Comparison of ENCODE assay signal across 31 cellular contexts in genomic region chr16:78567713-78568112, GRCh38.
"Had no signal": no experiment of that assay in that cellular context is flagged by ENCODE, and none has a peak within 500 bp of the region (broad histone marks: within the 10 kb centered on the region; RNA-seq: fewer than 3 reads in every experiment).

No MANE protein-coding gene starts in this region.

- ATAC-seq: activated CD4-positive, alpha-beta T cell treated with anti-CD3 and anti-CD28 coated beads for 36 hours; activated CD8-positive, alpha-beta T cell treated with anti-CD3 and anti-CD28 coated beads, Interleukin-2, amount 10 ng/mL, durations not matched to agents 7 days and 5 days; activated T-cell treated with anti-CD3 and anti-CD28 coated beads, Interleukin-2, amount 50 U/mL, for 72 hours; gastroesophageal sphincter; heart right ventricle had no signal

- H3K36me3 Mint-ChIP-seq: activated CD4-positive, alpha-beta memory T cell treated with anti-CD3 and anti-CD28 coated beads for 36 hours; activated naive CD4-positive, alpha-beta T cell treated with anti-CD3 and anti-CD28 coated beads, Interleukin-2, amount 10 ng/mL, durations not matched to agents 7 days and 5 days; activated naive CD8-positive, alpha-beta T cell treated with anti-CD3 and anti-CD28 coated beads, Interleukin-2, amount 10 ng/mL, durations not matched to agents 7 days and 5 days had no signal

- H3K9me3 Mint-ChIP-seq: activated CD4-positive, alpha-beta memory T cell treated with anti-CD3 and anti-CD28 coated beads for 36 hours; activated CD4-positive, alpha-beta T cell treated with anti-CD3 and anti-CD28 coated beads, Interleukin-2, amount 10 ng/mL, durations not matched to agents 24 days and 14 days; central memory CD8-positive, alpha-beta T cell; dendritic cell treated with granulocyte-macrophage colony-stimulating factor and Interleukin-4, amounts not matched to agents 40 ng/mL and 50 ng/mL, for 4 days had no signal

- H3K4me3 Mint-ChIP-seq: activated CD4-positive, alpha-beta memory T cell treated with anti-CD3 and anti-CD28 coated beads for 36 hours; activated CD4-positive, alpha-beta T cell treated with anti-CD3 and anti-CD28 coated beads for 36 hours; activated CD4-positive, alpha-beta T cell treated with anti-CD3 and anti-CD28 coated beads, Interleukin-2, amount 10 ng/mL, durations not matched to agents 24 days and 14 days; activated CD8-positive, alpha-beta T cell treated with anti-CD3 and anti-CD28 coated beads, Interleukin-2, amount 10 ng/mL, durations not matched to agents 7 days and 5 days; activated naive CD4-positive, alpha-beta T cell treated with anti-CD3 and anti-CD28 coated beads, Interleukin-2, amount 10 ng/mL, durations not matched to agents 7 days and 5 days; activated naive CD8-positive, alpha-beta T cell treated with anti-CD3 and anti-CD28 coated beads, Interleukin-2, amount 10 ng/mL, durations not matched to agents 7 days and 5 days; activated T-cell treated with anti-CD3 and anti-CD28 coated beads, Interleukin-2, amount 50 U/mL, for 24 hours; activated T-cell treated with anti-CD3 and anti-CD28 coated beads, Interleukin-2, amount 50 U/mL, for 72 hours; central memory CD8-positive, alpha-beta T cell; dendritic cell treated with granulocyte-macrophage colony-stimulating factor and Interleukin-4, amounts not matched to agents 40 ng/mL and 50 ng/mL, for 4 days had no signal

- DNase-seq: activated CD4-positive, alpha-beta memory T cell treated with anti-CD3 and anti-CD28 coated beads for 36 hours; activated CD4-positive, alpha-beta T cell treated with anti-CD3 and anti-CD28 coated beads for 36 hours; activated CD4-positive, alpha-beta T cell treated with anti-CD3 and anti-CD28 coated beads, Interleukin-2, amount 10 ng/mL, durations not matched to agents 24 days and 14 days; activated CD4-positive, CD25-positive, alpha-beta regulatory T cell; activated CD4-positive, CD25-positive, alpha-beta regulatory T cell treated with anti-CD3 and anti-CD28 coated beads, Interleukin-2, amount 50 U/mL, for 72 hours; activated CD8-positive, alpha-beta memory T cell treated with anti-CD3 and anti-CD28 coated beads, Interleukin-2, amount 50 U/mL, for 48 hours; activated CD8-positive, alpha-beta T cell treated with anti-CD3 and anti-CD28 coated beads, Interleukin-2, amount 10 ng/mL, durations not matched to agents 7 days and 5 days; activated gamma-delta T cell; activated naive CD4-positive, alpha-beta T cell; activated naive CD4-positive, alpha-beta T cell treated with anti-CD3 and anti-CD28 coated beads, Interleukin-2, amount 10 ng/mL, durations not matched to agents 7 days and 5 days; activated naive CD8-positive, alpha-beta T cell treated with anti-CD3 and anti-CD28 coated beads, Interleukin-2, amount 10 ng/mL, durations not matched to agents 7 days and 5 days; activated T-cell treated with anti-CD3 and anti-CD28 coated beads for 4 hours; activated T-cell treated with anti-CD3 and anti-CD28 coated beads, Interleukin-2, amount 50 U/mL, for 24 hours; activated T-cell treated with anti-CD3 and anti-CD28 coated beads, Interleukin-2, amount 50 U/mL, for 72 hours; brain microvascular endothelial cell; dorsolateral prefrontal cortex; effector memory CD4-positive, alpha-beta T cell; esophagus squamous epithelium; foreskin melanocyte; heart right ventricle; T-helper 2 cell had no signal

- H3K27me3 Mint-ChIP-seq: activated CD4-positive, alpha-beta memory T cell treated with anti-CD3 and anti-CD28 coated beads for 36 hours; activated CD4-positive, alpha-beta T cell treated with anti-CD3 and anti-CD28 coated beads for 36 hours; activated CD4-positive, alpha-beta T cell treated with anti-CD3 and anti-CD28 coated beads, Interleukin-2, amount 10 ng/mL, durations not matched to agents 24 days and 14 days; activated naive CD4-positive, alpha-beta T cell treated with anti-CD3 and anti-CD28 coated beads, Interleukin-2, amount 10 ng/mL, durations not matched to agents 7 days and 5 days; activated naive CD8-positive, alpha-beta T cell treated with anti-CD3 and anti-CD28 coated beads, Interleukin-2, amount 10 ng/mL, durations not matched to agents 7 days and 5 days; activated T-cell treated with anti-CD3 and anti-CD28 coated beads, Interleukin-2, amount 50 U/mL, for 24 hours; central memory CD8-positive, alpha-beta T cell; dendritic cell treated with granulocyte-macrophage colony-stimulating factor and Interleukin-4, amounts not matched to agents 40 ng/mL and 50 ng/mL, for 4 days had no signal

- H3K27ac ChIP-seq: ascending aorta, brain microvascular endothelial cell, coronary artery, dorsolateral prefrontal cortex, epithelial cell of prostate, esophagus squamous epithelium, gastroesophageal sphincter, heart right ventricle had no signal

- H3K36me3 ChIP-seq: ascending aorta, brain microvascular endothelial cell, esophagus squamous epithelium, gastroesophageal sphincter, heart right ventricle had no signal

- H3K4me1 ChIP-seq: ascending aorta, gastroesophageal sphincter had no signal

- H3K4me3 ChIP-seq: ascending aorta, coronary artery, esophagus squamous epithelium, gastroesophageal sphincter, heart right ventricle had no signal

- H3K27ac Mint-ChIP-seq: activated CD4-positive, alpha-beta memory T cell treated with anti-CD3 and anti-CD28 coated beads for 36 hours; activated CD4-positive, alpha-beta T cell treated with anti-CD3 and anti-CD28 coated beads for 36 hours; activated CD4-positive, alpha-beta T cell treated with anti-CD3 and anti-CD28 coated beads, Interleukin-2, amount 10 ng/mL, durations not matched to agents 24 days and 14 days; activated CD8-positive, alpha-beta T cell treated with anti-CD3 and anti-CD28 coated beads, Interleukin-2, amount 10 ng/mL, durations not matched to agents 7 days and 5 days; activated naive CD4-positive, alpha-beta T cell treated with anti-CD3 and anti-CD28 coated beads, Interleukin-2, amount 10 ng/mL, durations not matched to agents 7 days and 5 days; activated naive CD4-positive, alpha-beta T cell treated with anti-CD3 and anti-CD28 coated beads, Interleukin-2, amount 50 U/mL, for 72 hours; activated naive CD8-positive, alpha-beta T cell treated with anti-CD3 and anti-CD28 coated beads, Interleukin-2, amount 10 ng/mL, durations not matched to agents 7 days and 5 days; activated T-cell treated with anti-CD3 and anti-CD28 coated beads, Interleukin-2, amount 50 U/mL, for 24 hours; activated T-cell treated with anti-CD3 and anti-CD28 coated beads, Interleukin-2, amount 50 U/mL, for 72 hours; dendritic cell treated with granulocyte-macrophage colony-stimulating factor and Interleukin-4, amounts not matched to agents 40 ng/mL and 50 ng/mL, for 4 days had no signal

- FAIRE-seq: bronchial epithelial cell, endometrium, endothelial cell of umbilical vein had no signal

- H3K27me3 ChIP-seq: ascending aorta, brain microvascular endothelial cell, dorsolateral prefrontal cortex, esophagus squamous epithelium, gastroesophageal sphincter, heart right ventricle had no signal

- H3K9me3 ChIP-seq: ascending aorta, esophagus squamous epithelium, gastroesophageal sphincter had no signal
